33 cellular contexts compared by ENCODE assay signal in genomic region chr7:131166066-131166465, GRCh38.
DNase-seq lines count a peak whose midpoint lies in the region; ATAC-seq, FAIRE-seq and TF ChIP-seq lines count a peak whose summit lies in the region.
"Had no signal": no experiment of that assay in that cellular context is flagged by ENCODE, and none has a peak within 500 bp of the region (broad histone marks: within the 10 kb centered on the region; RNA-seq: fewer than 3 reads in every experiment).

No MANE protein-coding gene starts in this region.

- CTCF ChIA-PET in HepG2 (lab: Yijun Ruan, JAX; ENCODE audit: low intra/inter-chr PET ratio, low total read pairs), result no interaction called here
- CTCF ChIA-PET in Panc1 (lab: Charles Lee), result no interaction called here
- CTCF ChIA-PET in WTC11 (lab: Charles Lee), result interaction anchor here (0.8 kb wide), 1 partner anchor 137 kb away, joined by 3 read pairs; no protein-coding TSS in a partner anchor

- H2AFZ ChIP-seq in HepG2 (ENCODE audit: low read length), result no peak overlapping the region
- H2AFZ ChIP-seq: neural progenitor cell had no signal

- BruUV-seq in HepG2 (replicated peaks; lab: Mats Ljungman, UMichigan), result no TSS peak
- no TSS peak for BruUV-seq in Panc1 (replicated peaks; lab: Mats Ljungman, UMichigan)

- H3K36me3 ChIP-seq in HepG2 (replicated peaks in 1 of 2; ENCODE audit: control insufficient read depth in 1 of 2, insufficient read depth in 2 of 2, low read length in 2 of 2), result no peaks in the 10 kb centered on the region
- no peaks in the 10 kb centered on the region for H3K36me3 ChIP-seq in right lobe of liver
- H3K36me3 ChIP-seq in Panc1 (ENCODE audit: control insufficient read depth, insufficient read depth, low read length), result no peaks in the 10 kb centered on the region
- H3K36me3 ChIP-seq: BE2C, gastroesophageal sphincter, neural progenitor cell, Peyer's patch, SJCRH30 had no signal

- in situ Hi-C loops in HepG2 (cut with HindIII; ENCODE audit: extremely low pct_ligation_motif_present, low pct_unique_long_range_greater_than_20kb) (no loop called here), Panc1 (cut with HindIII; ENCODE audit: low pct_unique_long_range_greater_than_20kb, low sequenced_read_pairs) (no loop called here)

- 60% methylated on average over 6 of the region's 6 CpGs for WGBS in HepG2 (ENCODE audit: low lambda C conversion rate)
- 96% methylated on average over 3 of the region's 6 CpGs for WGBS in right lobe of liver (ENCODE audit: insufficient coverage, low coverage, low lambda C conversion rate, missing lambda C conversion rate)

- no peak overlapping the region for H3K27ac ChIP-seq in HepG2 (ENCODE audit: extremely low read length, insufficient read depth, low read length)
- no peak overlapping the region for H3K27ac ChIP-seq in right lobe of liver
- H3K27ac ChIP-seq in Panc1 (ENCODE audit: low read length), result peak overlapping the region; percentile 26; the same call in 1 of the 2 replicates
- H3K27ac ChIP-seq: gastroesophageal sphincter, neural progenitor cell, Peyer's patch, SJCRH30 had no signal

- no peak overlapping the region for H3K9ac ChIP-seq in HepG2 (ENCODE audit: insufficient read depth, low read depth, low read length)
- H3K9ac ChIP-seq: neural progenitor cell had no signal

- no peak for TF ChIP-seq RAD21 in HepG2 (CRISPR knock-in tag; IDR thresholded peaks at IDR 0.05)

- TF ChIP-seq CTCF in HepG2 (CRISPR knock-in tag; IDR thresholded peaks at IDR 0.05) (no peak), right lobe of liver (IDR thresholded peaks at IDR 0.05) (no peak), Panc1 (IDR thresholded peaks at IDR 0.05) (no peak), WTC11 (IDR thresholded peaks at IDR 0.05) (no peak)

- H3K27me3 Mint-ChIP-seq in WTC11 (ENCODE audit: low read depth), result no peaks in the 10 kb centered on the region
- H3K27me3 Mint-ChIP-seq: activated CD4-positive, alpha-beta memory T cell treated with anti-CD3 and anti-CD28 coated beads for 36 hours had no signal

- H3K27me3 ChIP-seq in HepG2 (ENCODE audit: control insufficient read depth in 1 of 2, insufficient read depth in 2 of 2, low read length in 2 of 2) (peaks cover 0 to 10% of the 10 kb centered on the region in 2 experiments; a peak in 2 of 5 replicates), right lobe of liver (no peaks in the 10 kb centered on the region), Panc1 (ENCODE audit: control insufficient read depth, insufficient read depth, low read length) (no peaks in the 10 kb centered on the region)
- H3K27me3 ChIP-seq: BE2C, gastroesophageal sphincter, neural progenitor cell, Peyer's patch had no signal

- ATAC-seq in HepG2, result no peak
- no peak for ATAC-seq in right lobe of liver
- ATAC-seq in Panc1, result no peak
- no peak for ATAC-seq in WTC11
- ATAC-seq: activated CD4-positive, CD25-positive, alpha-beta regulatory T cell treated with anti-CD3 and anti-CD28 coated beads, Interleukin-2, amount 50 U/mL, for 24 hours; gastroesophageal sphincter; left lobe of liver; right cardiac atrium had no signal

- no peak for TF ChIP-seq POLR2A in HepG2 (IDR thresholded peaks at IDR 0.05; ENCODE audit: insufficient read depth in 1 of 2, low read depth in 2 of 2, low read length in 2 of 2)
- no peak for TF ChIP-seq POLR2A in right lobe of liver (IDR thresholded peaks at IDR 0.05)

- H3K4me1 ChIP-seq in HepG2 (ENCODE audit: insufficient read depth, low read length), result no peaks in the 10 kb centered on the region
- H3K4me1 ChIP-seq in right lobe of liver, result no peaks in the 10 kb centered on the region
- H3K4me1 ChIP-seq in Panc1 (ENCODE audit: control insufficient read depth, insufficient read depth, low read length), result peaks cover 22% of the 10 kb centered on the region
- H3K4me1 ChIP-seq: BE2C, gastroesophageal sphincter, neural progenitor cell, Peyer's patch had no signal

- TF ChIP-seq EP300 in HepG2 (IDR thresholded peaks at IDR 0.05; ENCODE audit: low read depth in 2 of 2, low read length in 2 of 2) (no peak), HepG2 (CRISPR knock-in tag; IDR thresholded peaks at IDR 0.05; ENCODE audit: borderline replicate concordance) (no peak)

- H3K79me2 ChIP-seq in HepG2 (ENCODE audit: insufficient read depth, low read length), result no peaks in the 10 kb centered on the region

- H4K20me1 ChIP-seq in HepG2 (ENCODE audit: insufficient read depth, low read length), result no peaks in the 10 kb centered on the region

- FAIRE-seq in HepG2 (lab: Jason Lieb, UNC), result no peak

- no peaks in the 10 kb centered on the region for H3K36me3 Mint-ChIP-seq in WTC11
- H3K36me3 Mint-ChIP-seq: activated CD4-positive, alpha-beta memory T cell treated with anti-CD3 and anti-CD28 coated beads for 36 hours; activated naive CD4-positive, alpha-beta T cell treated with anti-CD3 and anti-CD28 coated beads, Interleukin-2, amount 10 ng/mL, durations not matched to agents 7 days and 5 days; immature natural killer cell; neural progenitor cell had no signal

- DNase-seq in HepG2 (ENCODE audit: low spot score), result no peak
- no peak for DNase-seq in right lobe of liver
- no peak for DNase-seq in Panc1 (ENCODE audit: low read depth, low spot score)
- peak; percentile 49 for DNase-seq in dedifferentiated amniotic fluid mesenchymal stem cell (ENCODE audit: extremely low spot score)
- no peak for DNase-seq in WTC11 (ENCODE audit: low spot score)
- DNase-seq in DMS114 treated with DMSO at 0.1 percent for 48 hours (lab: John Stamatoyannopoulos, UW; ENCODE audit: unreplicated experiment), result no peak
- no peak for DNase-seq in superior temporal gyrus (ENCODE audit: extremely low spot score)
- DNase-seq in GOT3 (lab: John Stamatoyannopoulos, UW), result no peak
- DNase-seq: 8988T; activated CD4-positive, alpha-beta memory T cell treated with anti-CD3 and anti-CD28 coated beads for 36 hours; activated CD8-positive, alpha-beta memory T cell treated with anti-CD3 and anti-CD28 coated beads, Interleukin-2, amount 50 U/mL, for 4 hours; activated naive CD4-positive, alpha-beta T cell treated with anti-CD3 and anti-CD28 coated beads, Interleukin-2, amount 10 ng/mL, durations not matched to agents 7 days and 5 days; amygdala; BE2C; cortex of kidney; hippocampal formation; immature natural killer cell; Kasumi-1; mesenchymal stem cell; NCI-H1048; NCI-H1694 treated with DMSO at 0.1 percent for 48 hours; NCI-H2171; NCI-H524 treated with DMSO at 0.1 percent for 48 hours; Peyer's patch; right cardiac atrium; SJCRH30; stimulated activated CD4-positive, alpha-beta T cell treated with anti-CD3 and anti-CD28 coated beads, Interleukin-4, amount 100 ng/mL, for 1 hour; T-helper 1 cell had no signal

- H3K9me3 ChIP-seq in HepG2 (ENCODE audit: low read length) (no peaks in the 10 kb centered on the region), right lobe of liver (no peaks in the 10 kb centered on the region), Panc1 (ENCODE audit: control insufficient read depth, insufficient read depth, low read depth, low read length) (no peaks in the 10 kb centered on the region)
- H3K9me3 ChIP-seq: BE2C, gastroesophageal sphincter, Peyer's patch, SJCRH30 had no signal

- H3K4me1 Mint-ChIP-seq in WTC11, result peaks cover 16% of the 10 kb centered on the region
- H3K4me1 Mint-ChIP-seq: activated naive CD4-positive, alpha-beta T cell treated with anti-CD3 and anti-CD28 coated beads, Interleukin-2, amount 10 ng/mL, durations not matched to agents 7 days and 5 days; immature natural killer cell; neural progenitor cell had no signal

- no peak overlapping the region for H3K4me3 Mint-ChIP-seq in WTC11
- H3K4me3 Mint-ChIP-seq: activated CD4-positive, alpha-beta memory T cell treated with anti-CD3 and anti-CD28 coated beads for 36 hours; activated naive CD4-positive, alpha-beta T cell treated with anti-CD3 and anti-CD28 coated beads, Interleukin-2, amount 10 ng/mL, durations not matched to agents 7 days and 5 days; activated T-helper 1 cell treated with anti-CD3 and anti-CD28 coated beads, Interleukin-12 subunit alpha, Interleukin-12 subunit beta, Interleukin-2, Interleukin-4 antibody, amounts not matched to agents 30 ng/mL and 10 ng/mL and 1 ng/mL, durations not matched to agents 14 hours and 24 hours and 36 hours; immature natural killer cell; neural progenitor cell had no signal

- H3K27ac Mint-ChIP-seq in WTC11, result no peak overlapping the region
- H3K27ac Mint-ChIP-seq: activated CD4-positive, alpha-beta memory T cell treated with anti-CD3 and anti-CD28 coated beads for 36 hours; activated naive CD4-positive, alpha-beta T cell treated with anti-CD3 and anti-CD28 coated beads, Interleukin-2, amount 10 ng/mL, durations not matched to agents 7 days and 5 days; activated T-helper 1 cell treated with anti-CD3 and anti-CD28 coated beads, Interleukin-12 subunit alpha, Interleukin-12 subunit beta, Interleukin-2, Interleukin-4 antibody, amounts not matched to agents 30 ng/mL and 10 ng/mL and 1 ng/mL, durations not matched to agents 14 hours and 24 hours and 36 hours; immature natural killer cell; neural progenitor cell had no signal

- no peak overlapping the region for H3K4me3 ChIP-seq in HepG2 (replicated peaks in 1 of 3; ENCODE audit: insufficient read depth in 1 of 3, low read depth in 2 of 3, low read length in 3 of 3)
- H3K4me3 ChIP-seq in right lobe of liver, result no peak overlapping the region
- H3K4me3 ChIP-seq in Panc1 (ENCODE audit: low read depth in 2 of 2, low read length in 2 of 2), result no peak overlapping the region
- H3K4me3 ChIP-seq: gastroesophageal sphincter, neural progenitor cell, Peyer's patch, SJCRH30 had no signal

- no peak overlapping the region for H3K4me2 ChIP-seq in HepG2 (ENCODE audit: low read depth, low read length)
- H3K4me2 ChIP-seq: neural progenitor cell had no signal

- POLR2A ChIA-PET in HepG2 (lab: Yijun Ruan, JAX) (no interaction called here), Panc1 (lab: Charles Lee) (interaction anchor here (0.7 kb wide), 1 partner anchor 170 kb away, joined by 3 read pairs; no protein-coding TSS in a partner anchor), WTC11 (lab: Charles Lee) (no interaction called here)

- no peaks in the 10 kb centered on the region for H3K9me3 Mint-ChIP-seq in WTC11
- H3K9me3 Mint-ChIP-seq: activated CD4-positive, alpha-beta memory T cell treated with anti-CD3 and anti-CD28 coated beads for 36 hours; activated naive CD4-positive, alpha-beta T cell treated with anti-CD3 and anti-CD28 coated beads, Interleukin-2, amount 10 ng/mL, durations not matched to agents 7 days and 5 days; activated T-helper 1 cell treated with anti-CD3 and anti-CD28 coated beads, Interleukin-12 subunit alpha, Interleukin-12 subunit beta, Interleukin-2, Interleukin-4 antibody, amounts not matched to agents 30 ng/mL and 10 ng/mL and 1 ng/mL, durations not matched to agents 14 hours and 24 hours and 36 hours; immature natural killer cell; neural progenitor cell had no signal

- intact Hi-C loops in HepG2 (cut with micrococcal nuclease; ENCODE audit: unreplicated experiment), result no loop called here
- intact Hi-C loops in right lobe of liver (cut with DNase I), result no loop called here
- intact Hi-C loops in Panc1 (cut with micrococcal nuclease; ENCODE audit: unreplicated experiment), result no loop called here

TF ChIP-seq in HepG2, 621 proteins besides CTCF, POLR2A, EP300 and RAD21 (continues in another document):
- no peak for TF ChIP-seq RARA (CRISPR knock-in tag; IDR thresholded peaks at IDR 0.05)

TF ChIP-seq in WTC11, 78 proteins besides CTCF, POLR2A, EP300 and RAD21:
- TF ChIP-seq GRHL2 (CRISPR knock-in tag; IDR thresholded peaks at IDR 0.05; ENCODE audit: insufficient replicate concordance, severe bottlenecking), result no peak
TF ChIP-seq in WTC11: peak in this region for 0.
